ENCODE assay signal across 1 cellular context in the genomic region with DNA sequence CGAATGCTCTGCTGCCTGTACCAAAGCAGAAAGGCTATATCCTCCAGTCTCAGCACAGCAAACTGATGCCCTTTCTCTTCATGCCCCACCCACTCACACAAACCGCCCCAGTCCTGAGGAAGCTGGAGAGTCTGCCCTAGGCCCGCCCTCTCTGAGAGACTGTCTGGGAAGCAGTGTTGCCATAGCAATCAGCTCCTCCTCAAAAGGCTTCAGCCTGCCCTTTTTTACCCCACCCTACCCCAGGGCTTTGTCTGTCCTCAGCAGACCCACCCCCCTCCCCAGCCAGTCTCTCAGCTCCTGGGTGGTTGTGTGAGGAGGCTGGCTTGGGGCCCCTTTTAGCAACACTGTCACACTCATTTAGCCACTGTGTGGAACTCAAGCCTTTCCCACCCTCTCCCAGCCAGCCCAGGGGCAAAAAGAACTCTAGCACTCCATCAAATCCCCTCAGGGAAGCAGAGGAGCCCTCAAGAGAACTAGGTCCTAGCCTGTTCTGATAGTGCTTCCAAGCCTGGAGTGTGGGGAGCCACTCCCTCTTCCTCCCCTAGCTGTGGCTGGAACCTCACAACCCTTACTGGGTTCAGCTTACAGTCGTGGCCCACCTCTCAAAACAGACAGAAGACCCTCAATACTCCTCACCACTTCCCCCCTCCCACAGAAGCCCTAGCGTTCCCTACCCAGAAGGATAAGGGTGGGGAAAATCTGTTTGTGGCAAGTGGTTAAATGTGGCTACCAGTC.
TF ChIP-seq lines count a peak whose summit lies in the region.

No MANE protein-coding gene starts in this region.

TF ChIP-seq in HCT116, 20 proteins besides CTCF, POLR2A, EP300 and RAD21 (continued from another document):
- TF ChIP-seq, protein P1, sequence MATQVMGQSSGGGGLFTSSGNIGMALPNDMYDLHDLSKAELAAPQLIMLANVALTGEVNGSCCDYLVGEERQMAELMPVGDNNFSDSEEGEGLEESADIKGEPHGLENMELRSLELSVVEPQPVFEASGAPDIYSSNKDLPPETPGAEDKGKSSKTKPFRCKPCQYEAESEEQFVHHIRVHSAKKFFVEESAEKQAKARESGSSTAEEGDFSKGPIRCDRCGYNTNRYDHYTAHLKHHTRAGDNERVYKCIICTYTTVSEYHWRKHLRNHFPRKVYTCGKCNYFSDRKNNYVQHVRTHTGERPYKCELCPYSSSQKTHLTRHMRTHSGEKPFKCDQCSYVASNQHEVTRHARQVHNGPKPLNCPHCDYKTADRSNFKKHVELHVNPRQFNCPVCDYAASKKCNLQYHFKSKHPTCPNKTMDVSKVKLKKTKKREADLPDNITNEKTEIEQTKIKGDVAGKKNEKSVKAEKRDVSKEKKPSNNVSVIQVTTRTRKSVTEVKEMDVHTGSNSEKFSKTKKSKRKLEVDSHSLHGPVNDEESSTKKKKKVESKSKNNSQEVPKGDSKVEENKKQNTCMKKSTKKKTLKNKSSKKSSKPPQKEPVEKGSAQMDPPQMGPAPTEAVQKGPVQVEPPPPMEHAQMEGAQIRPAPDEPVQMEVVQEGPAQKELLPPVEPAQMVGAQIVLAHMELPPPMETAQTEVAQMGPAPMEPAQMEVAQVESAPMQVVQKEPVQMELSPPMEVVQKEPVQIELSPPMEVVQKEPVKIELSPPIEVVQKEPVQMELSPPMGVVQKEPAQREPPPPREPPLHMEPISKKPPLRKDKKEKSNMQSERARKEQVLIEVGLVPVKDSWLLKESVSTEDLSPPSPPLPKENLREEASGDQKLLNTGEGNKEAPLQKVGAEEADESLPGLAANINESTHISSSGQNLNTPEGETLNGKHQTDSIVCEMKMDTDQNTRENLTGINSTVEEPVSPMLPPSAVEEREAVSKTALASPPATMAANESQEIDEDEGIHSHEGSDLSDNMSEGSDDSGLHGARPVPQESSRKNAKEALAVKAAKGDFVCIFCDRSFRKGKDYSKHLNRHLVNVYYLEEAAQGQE (IDR thresholded peaks at IDR 0.05; ENCODE audit: low read depth), result no peak
- TF ChIP-seq POLR2AphosphoS5 (IDR thresholded peaks at IDR 0.05; ENCODE audit: low read depth, low read length), result no peak
- TF ChIP-seq EGR1 (IDR thresholded peaks at IDR 0.05; ENCODE audit: low read depth), result no peak
- no peak for TF ChIP-seq JUND (IDR thresholded peaks at IDR 0.05)
- TF ChIP-seq ZNF274 (IDR thresholded peaks at IDR 0.05; ENCODE audit: low read depth, low read length), result no peak
- no peak for TF ChIP-seq YY1 (IDR thresholded peaks at IDR 0.05; ENCODE audit: extremely low read depth, insufficient replicate concordance, low read depth, low read length)
- no peak for TF ChIP-seq ZFX (IDR thresholded peaks at IDR 0.05)
- TF ChIP-seq, protein P2, sequence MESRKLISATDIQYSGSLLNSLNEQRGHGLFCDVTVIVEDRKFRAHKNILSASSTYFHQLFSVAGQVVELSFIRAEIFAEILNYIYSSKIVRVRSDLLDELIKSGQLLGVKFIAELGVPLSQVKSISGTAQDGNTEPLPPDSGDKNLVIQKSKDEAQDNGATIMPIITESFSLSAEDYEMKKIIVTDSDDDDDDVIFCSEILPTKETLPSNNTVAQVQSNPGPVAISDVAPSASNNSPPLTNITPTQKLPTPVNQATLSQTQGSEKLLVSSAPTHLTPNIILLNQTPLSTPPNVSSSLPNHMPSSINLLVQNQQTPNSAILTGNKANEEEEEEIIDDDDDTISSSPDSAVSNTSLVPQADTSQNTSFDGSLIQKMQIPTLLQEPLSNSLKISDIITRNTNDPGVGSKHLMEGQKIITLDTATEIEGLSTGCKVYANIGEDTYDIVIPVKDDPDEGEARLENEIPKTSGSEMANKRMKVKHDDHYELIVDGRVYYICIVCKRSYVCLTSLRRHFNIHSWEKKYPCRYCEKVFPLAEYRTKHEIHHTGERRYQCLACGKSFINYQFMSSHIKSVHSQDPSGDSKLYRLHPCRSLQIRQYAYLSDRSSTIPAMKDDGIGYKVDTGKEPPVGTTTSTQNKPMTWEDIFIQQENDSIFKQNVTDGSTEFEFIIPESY (IDR thresholded peaks at IDR 0.05; ENCODE audit: extremely low read depth, insufficient replicate concordance, low read length), result no peak
- no peak for TF ChIP-seq CBX3 (IDR thresholded peaks at IDR 0.05; ENCODE audit: low read depth)
- TF ChIP-seq, protein P3, sequence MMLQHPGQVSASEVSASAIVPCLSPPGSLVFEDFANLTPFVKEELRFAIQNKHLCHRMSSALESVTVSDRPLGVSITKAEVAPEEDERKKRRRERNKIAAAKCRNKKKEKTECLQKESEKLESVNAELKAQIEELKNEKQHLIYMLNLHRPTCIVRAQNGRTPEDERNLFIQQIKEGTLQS (IDR thresholded peaks at IDR 0.05), result no peak
- TF ChIP-seq EZH2 (IDR thresholded peaks at IDR 0.05), result no peak
